8 cellular contexts compared by ENCODE assay signal in the genomic region with DNA sequence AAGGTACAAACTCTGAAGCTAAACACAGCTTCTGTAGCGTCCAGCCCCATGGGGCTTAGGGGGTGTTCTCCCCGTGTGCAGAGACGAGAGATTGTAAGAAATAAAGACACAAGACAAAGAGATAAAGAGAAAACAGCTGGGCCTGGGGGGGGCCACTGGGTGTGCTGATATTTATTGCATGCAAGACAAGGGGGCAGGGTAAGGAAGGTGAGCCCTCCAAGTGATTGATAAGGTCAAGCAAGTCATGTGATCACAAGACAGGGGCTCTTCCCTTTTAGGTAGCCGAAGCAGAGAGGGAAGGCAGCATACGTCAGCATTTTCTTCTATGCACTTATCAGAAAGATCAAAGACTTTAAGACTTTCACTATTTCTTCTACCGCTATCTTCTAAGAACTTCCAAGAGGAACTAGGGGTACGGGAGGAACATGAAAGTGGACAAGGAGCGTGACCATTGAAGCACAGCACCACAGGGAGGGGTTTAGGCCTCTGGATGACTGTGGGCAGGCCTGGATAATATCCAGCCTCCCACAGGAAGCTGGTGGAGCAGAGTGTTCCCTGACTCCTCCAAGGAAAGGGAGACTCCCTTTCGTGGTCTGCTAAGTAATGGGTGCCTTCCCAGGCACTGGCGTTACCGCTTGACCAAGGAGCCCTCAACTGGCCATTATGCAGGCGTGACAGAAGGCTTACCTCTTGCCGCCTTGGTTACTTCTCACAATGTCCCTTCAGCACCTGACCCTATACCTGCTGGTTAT. TPM values are rescaled to one million over a fixed set of nuclear protein-coding genes. Genes with fewer than 3 reads are reported as not detected.
DNase-seq lines count a peak whose midpoint lies in the region; TF ChIP-seq lines count a peak whose summit lies in the region.
"Not testable (repeated sequence)": the region's sequence is repeated elsewhere in the genome, so short reads cannot be mapped to it uniquely, and the experiment has no call there.

No MANE protein-coding gene starts in this region.

- 35 to 43% methylated on average over 13 of the region's 13 CpGs for WGBS in testis, 2 donors

- not testable (repeated sequence) for H3K4me3 Mint-ChIP-seq in T-helper 2 cell treated with Interferon-gamma antibody and Interleukin-4, amounts not matched to agents 5 μg/mL and 100 μg/mL, for 36 hours; activated T-helper 2 cell treated with anti-CD3 and anti-CD28 coated beads, Interferon-gamma antibody, Interleukin-2, Interleukin-4, amounts not matched to agents 10 μg/mL and 5 μg/mL and 100 μg/mL, durations not matched to agents 14 hours and 24 hours and 36 hours (ENCODE audit: low read depth); chondrocyte (ENCODE audit: unreplicated experiment); nephron

- CTCF ChIA-PET in HEK293 (lab: Yijun Ruan, JAX) = interaction anchor here (0.5 to 1.4 kb wide), 5 partner anchors 28 to 282 kb away, joined by 3 to 6 read pairs (median 3); no protein-coding TSS in a partner anchor

- not testable (repeated sequence) for H3K27me3 ChIP-seq in left ventricle myocardium inferior (ENCODE audit: low read depth); testis

- not testable (repeated sequence) for H3K4me3 ChIP-seq in HEK293 (ENCODE audit: low read depth, low read length); left ventricle myocardium inferior; testis

- H3K9me3 Mint-ChIP-seq in T-helper 2 cell treated with Interferon-gamma antibody and Interleukin-4, amounts not matched to agents 5 μg/mL and 100 μg/mL, for 36 hours; activated T-helper 2 cell treated with anti-CD3 and anti-CD28 coated beads, Interferon-gamma antibody, Interleukin-2, Interleukin-4, amounts not matched to agents 10 μg/mL and 5 μg/mL and 100 μg/mL, durations not matched to agents 14 hours and 24 hours and 36 hours; chondrocyte (ENCODE audit: low read depth); nephron: not testable (repeated sequence)

- H3K36me3 ChIP-seq in HEK293 (ENCODE audit: control insufficient read depth in 2 of 2, insufficient read depth in 1 of 2, low read length in 2 of 2) (peaks cover 84 to 98% of the 10 kb centered on the region in 2 experiments), left ventricle myocardium inferior (peaks cover 89% of the 10 kb centered on the region)
- H3K36me3 ChIP-seq in testis (ENCODE audit: low read depth, missing control alignments) = not testable (repeated sequence)

- POLR2A ChIA-PET in HEK293 (lab: Yijun Ruan, JAX) = interaction anchor here (0.5 kb wide), 1 partner anchor 603 kb away, joined by 7 read pairs; the partner anchor contains the start of gene SKIC8

- in situ Hi-C loops in ACHN (cut with HindIII; ENCODE audit: low pct_ligation_motif_present, low pct_unique_long_range_greater_than_20kb, low sequenced_read_pairs) = not testable (repeated sequence)

- intact Hi-C loops in activated T-helper 2 cell treated with anti-CD3 and anti-CD28 coated beads, Interferon-gamma antibody, Interleukin-2, Interleukin-4, amounts not matched to agents 10 μg/mL and 5 μg/mL and 100 μg/mL, durations not matched to agents 14 hours and 24 hours and 36 hours (cut with micrococcal nuclease); left ventricle myocardium inferior (cut with micrococcal nuclease); testis (cut with DNase I; ENCODE audit: low total_unique reads): not testable (repeated sequence)

- H3K36me3 Mint-ChIP-seq in T-helper 2 cell treated with Interferon-gamma antibody and Interleukin-4, amounts not matched to agents 5 μg/mL and 100 μg/mL, for 36 hours (ENCODE audit: low read depth) = peaks cover 77% of the 10 kb centered on the region
- peaks cover 88% of the 10 kb centered on the region for H3K36me3 Mint-ChIP-seq in activated T-helper 2 cell treated with anti-CD3 and anti-CD28 coated beads, Interferon-gamma antibody, Interleukin-2, Interleukin-4, amounts not matched to agents 10 μg/mL and 5 μg/mL and 100 μg/mL, durations not matched to agents 14 hours and 24 hours and 36 hours (ENCODE audit: low read depth)
- H3K36me3 Mint-ChIP-seq in chondrocyte (ENCODE audit: low read depth) (peaks cover 59% of the 10 kb centered on the region), nephron (ENCODE audit: low read depth) (peaks cover 89% of the 10 kb centered on the region)

- TF ChIP-seq CTCF in HEK293 (tag by site-specific recombination; IDR thresholded peaks at IDR 0.05); chondrocyte (IDR thresholded peaks at IDR 0.05); left ventricle myocardium inferior (IDR thresholded peaks at IDR 0.05; ENCODE audit: borderline replicate concordance); nephron (IDR thresholded peaks at IDR 0.05; ENCODE audit: unreplicated experiment in 3 of 3); testis (IDR thresholded peaks at IDR 0.05): not testable (repeated sequence)

- not testable (repeated sequence) for H3K4me1 Mint-ChIP-seq in T-helper 2 cell treated with Interferon-gamma antibody and Interleukin-4, amounts not matched to agents 5 μg/mL and 100 μg/mL, for 36 hours (ENCODE audit: low read depth)
- peaks cover 14% of the 10 kb centered on the region for H3K4me1 Mint-ChIP-seq in activated T-helper 2 cell treated with anti-CD3 and anti-CD28 coated beads, Interferon-gamma antibody, Interleukin-2, Interleukin-4, amounts not matched to agents 10 μg/mL and 5 μg/mL and 100 μg/mL, durations not matched to agents 14 hours and 24 hours and 36 hours (ENCODE audit: low read depth)
- peaks cover 50% of the 10 kb centered on the region for H3K4me1 Mint-ChIP-seq in chondrocyte (ENCODE audit: low read depth)
- H3K4me1 Mint-ChIP-seq in nephron = peaks cover 23% of the 10 kb centered on the region

- H3K27me3 Mint-ChIP-seq in T-helper 2 cell treated with Interferon-gamma antibody and Interleukin-4, amounts not matched to agents 5 μg/mL and 100 μg/mL, for 36 hours (ENCODE audit: low read depth); activated T-helper 2 cell treated with anti-CD3 and anti-CD28 coated beads, Interferon-gamma antibody, Interleukin-2, Interleukin-4, amounts not matched to agents 10 μg/mL and 5 μg/mL and 100 μg/mL, durations not matched to agents 14 hours and 24 hours and 36 hours (ENCODE audit: low read depth); chondrocyte (ENCODE audit: low read depth); nephron (ENCODE audit: low read depth): not testable (repeated sequence)

- H3K27ac ChIP-seq in HEK293 (ENCODE audit: extremely low read depth, low read depth, low read length) = not testable (repeated sequence)
- H3K27ac ChIP-seq in left ventricle myocardium inferior (replicated peaks) (peak overlapping the region; percentile 47), testis (peak overlapping the region; percentile 57 to 77)

- not testable (repeated sequence) for H3K9me3 ChIP-seq in HEK293 (ENCODE audit: control insufficient read depth, insufficient read depth, low read depth, low read length); left ventricle myocardium inferior (replicated peaks); testis

- H3K4me1 ChIP-seq in HEK293 (ENCODE audit: control insufficient read depth, insufficient read depth, low read length) = not testable (repeated sequence)
- H3K4me1 ChIP-seq in left ventricle myocardium inferior (peaks cover 60% of the 10 kb centered on the region), testis (peaks cover 30% of the 10 kb centered on the region)

- DNase-seq in ACHN = peak; percentile 32
- not testable (repeated sequence) for DNase-seq in T-helper 2 cell treated with Interferon-gamma antibody and Interleukin-4, amounts not matched to agents 5 μg/mL and 100 μg/mL, for 36 hours (ENCODE audit: low spot score); activated T-helper 2 cell treated with anti-CD3 and anti-CD28 coated beads, Interferon-gamma antibody, Interleukin-2, Interleukin-4, amounts not matched to agents 10 μg/mL and 5 μg/mL and 100 μg/mL, durations not matched to agents 14 hours and 24 hours and 36 hours (ENCODE audit: low spot score); chondrocyte (ENCODE audit: low spot score); left ventricle myocardium inferior
- peak; percentile 86 for DNase-seq in testis

- H3K27ac Mint-ChIP-seq in T-helper 2 cell treated with Interferon-gamma antibody and Interleukin-4, amounts not matched to agents 5 μg/mL and 100 μg/mL, for 36 hours = peak overlapping the region; percentile 52
- peak overlapping the region; percentile 20 for H3K27ac Mint-ChIP-seq in activated T-helper 2 cell treated with anti-CD3 and anti-CD28 coated beads, Interferon-gamma antibody, Interleukin-2, Interleukin-4, amounts not matched to agents 10 μg/mL and 5 μg/mL and 100 μg/mL, durations not matched to agents 14 hours and 24 hours and 36 hours
- H3K27ac Mint-ChIP-seq in chondrocyte (ENCODE audit: unreplicated experiment) (peak overlapping the region; percentile 83), nephron (peak overlapping the region; percentile 54 to 82 (median 56))

- TF ChIP-seq POLR2A in testis (IDR thresholded peaks at IDR 0.05) = not testable (repeated sequence)

TF ChIP-seq in HEK293, 187 proteins besides CTCF, POLR2A, EP300 and RAD21:
- peak; percentile 33; the same call in 1 of the 2 replicates for TF ChIP-seq WT1 (tag by site-specific recombination; IDR thresholded peaks at IDR 0.05)
TF ChIP-seq in HEK293: peak in this region for 1; not testable (repeated sequence) for 186.

RNA-seq across cellular contexts. Expression of gene MORF4L1, which starts 29.8 kb away (rescaled TPM):
- total RNA-seq in activated T-helper 2 cell treated with anti-CD3 and anti-CD28 coated beads, Interferon-gamma antibody, Interleukin-2, Interleukin-4, amounts not matched to agents 10 μg/mL and 5 μg/mL and 100 μg/mL, durations not matched to agents 14 hours and 24 hours and 36 hours = 293 and 302 TPM in 2 replicates
- 491 to 545 TPM (median 512 TPM) in 3 replicates for total RNA-seq in chondrocyte
- 310 TPM for total RNA-seq in left ventricle myocardium inferior
- 100 to 1,000 TPM; 413 to 414 TPM for total RNA-seq in testis
- 1,132 TPM for polyA plus RNA-seq in testis (ENCODE audit: insufficient read depth, low read depth, low replicate concordance)

RNA-seq across cellular contexts. Expression of gene CTSH, which starts 42.4 kb away (rescaled TPM):
- 47.1 and 53.8 TPM in 2 replicates for total RNA-seq in activated T-helper 2 cell treated with anti-CD3 and anti-CD28 coated beads, Interferon-gamma antibody, Interleukin-2, Interleukin-4, amounts not matched to agents 10 μg/mL and 5 μg/mL and 100 μg/mL, durations not matched to agents 14 hours and 24 hours and 36 hours
- total RNA-seq in chondrocyte (12.0 to 22.5 TPM (median 22.0 TPM) in 3 replicates), left ventricle myocardium inferior (52.6 TPM), testis (10 to 100 TPM; 44.3 to 45.6 TPM)
- 152 TPM for polyA plus RNA-seq in testis (ENCODE audit: insufficient read depth, low read depth, low replicate concordance)

Comparison
In these comparisons a context has a peak if more than half of its experiments do, and no peak if none do; other contexts are left out.
1. H3K27ac Mint-ChIP-seq: peak in every context shown above with its lines; median percentile 83 in chondrocyte; 56 in nephron; 52 in T-helper 2 cell treated with Interferon-gamma antibody and Interleukin-4, amounts not matched to agents 5 μg/mL and 100 μg/mL, for 36 hours; 20 in activated T-helper 2 cell treated with anti-CD3 and anti-CD28 coated beads, Interferon-gamma antibody, Interleukin-2, Interleukin-4, amounts not matched to agents 10 μg/mL and 5 μg/mL and 100 μg/mL, durations not matched to agents 14 hours and 24 hours and 36 hours.